28 cellular contexts compared by ENCODE assay signal in the genomic region with DNA sequence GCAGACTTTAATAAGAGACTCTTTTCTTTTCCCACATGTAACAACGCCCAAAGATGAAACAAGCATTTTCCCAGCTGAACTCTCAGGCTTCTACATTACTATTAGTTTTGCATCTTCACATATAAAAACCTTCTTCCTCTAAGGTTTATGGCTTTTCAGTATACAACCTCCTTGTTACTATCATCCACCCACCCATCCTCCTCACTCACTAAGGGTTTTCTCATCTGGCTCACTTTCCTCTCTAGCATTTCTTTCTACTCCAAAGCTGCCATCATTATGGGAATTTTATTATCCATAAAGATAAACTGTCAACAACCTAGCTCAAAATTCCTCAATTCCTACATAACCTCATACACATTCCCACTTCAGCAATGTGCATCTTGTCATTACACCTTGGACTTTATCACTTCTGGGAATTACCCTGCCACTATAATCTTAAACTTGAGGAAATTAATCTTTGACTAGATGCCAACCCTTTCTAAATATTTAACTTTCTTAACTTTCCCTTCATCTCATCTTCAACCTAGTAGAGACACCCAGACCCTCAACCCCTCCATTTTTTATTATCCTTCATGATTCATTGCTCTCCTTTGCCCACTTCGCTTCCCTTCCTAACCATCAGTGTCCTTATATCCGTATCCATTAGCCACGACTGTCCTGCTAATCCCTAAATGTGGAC.
"Had no signal": no experiment of that assay in that cellular context is flagged by ENCODE, and none has a peak within 500 bp of the region (broad histone marks: within the 10 kb centered on the region; RNA-seq: fewer than 3 reads in every experiment).

No MANE protein-coding gene starts in this region.

- H3K27me3 ChIP-seq: esophagus muscularis mucosa, foreskin keratinocyte, heart right ventricle, neural progenitor cell, spleen, testis, uterus had no signal

- H3K36me3 Mint-ChIP-seq: natural killer cell had no signal

- H3K4me3 Mint-ChIP-seq: activated CD4-positive, alpha-beta memory T cell treated with anti-CD3 and anti-CD28 coated beads, Interleukin-2, amount 10 ng/mL, durations not matched to agents 7 days and 5 days; activated CD4-positive, alpha-beta T cell treated with anti-CD3 and anti-CD28 coated beads, Interleukin-2, amount 10 ng/mL, durations not matched to agents 7 days and 5 days; activated naive CD4-positive, alpha-beta T cell treated with anti-CD3 and anti-CD28 coated beads, Interleukin-2, amount 50 U/mL, for 24 hours; activated naive CD8-positive, alpha-beta T cell treated with anti-CD3 and anti-CD28 coated beads, Interleukin-2, amount 50 U/mL, for 24 hours; dendritic cell treated with granulocyte-macrophage colony-stimulating factor and Interleukin-4, amounts not matched to agents 40 ng/mL and 50 ng/mL, for 4 days; natural killer cell; neural progenitor cell; T-helper 1 cell treated with Interleukin-12 subunit alpha and Interleukin-12 subunit beta and Interleukin-4 antibody, amounts not matched to agents 30 μg/mL and 1 μg/mL, for 36 hours; type B pancreatic cell had no signal

- H3K9me3 Mint-ChIP-seq: activated CD4-positive, alpha-beta memory T cell treated with anti-CD3 and anti-CD28 coated beads, Interleukin-2, amount 10 ng/mL, durations not matched to agents 7 days and 5 days; activated CD4-positive, alpha-beta T cell treated with anti-CD3 and anti-CD28 coated beads, Interleukin-2, amount 10 ng/mL, durations not matched to agents 7 days and 5 days; activated naive CD4-positive, alpha-beta T cell treated with anti-CD3 and anti-CD28 coated beads, Interleukin-2, amount 50 U/mL, for 24 hours; activated naive CD8-positive, alpha-beta T cell treated with anti-CD3 and anti-CD28 coated beads, Interleukin-2, amount 50 U/mL, for 24 hours; activated T-helper 2 cell treated with anti-CD3 and anti-CD28 coated beads, Interferon-gamma antibody, Interleukin-2, Interleukin-4, amounts not matched to agents 10 μg/mL and 5 μg/mL and 100 μg/mL, durations not matched to agents 14 hours and 24 hours and 36 hours; dendritic cell treated with granulocyte-macrophage colony-stimulating factor and Interleukin-4, amounts not matched to agents 40 ng/mL and 50 ng/mL, for 4 days; natural killer cell; neural progenitor cell; T-helper 1 cell treated with Interleukin-12 subunit alpha and Interleukin-12 subunit beta and Interleukin-4 antibody, amounts not matched to agents 30 μg/mL and 1 μg/mL, for 36 hours; type B pancreatic cell had no signal

- H3K4me1 ChIP-seq: foreskin keratinocyte, testis had no signal

- H3K27ac Mint-ChIP-seq: activated CD4-positive, alpha-beta memory T cell treated with anti-CD3 and anti-CD28 coated beads, Interleukin-2, amount 10 ng/mL, durations not matched to agents 7 days and 5 days; activated CD4-positive, alpha-beta T cell treated with anti-CD3 and anti-CD28 coated beads, Interleukin-2, amount 10 ng/mL, durations not matched to agents 7 days and 5 days; activated naive CD4-positive, alpha-beta T cell treated with anti-CD3 and anti-CD28 coated beads, Interleukin-2, amount 50 U/mL, for 24 hours; activated naive CD8-positive, alpha-beta T cell treated with anti-CD3 and anti-CD28 coated beads, Interleukin-2, amount 50 U/mL, for 24 hours; activated T-helper 2 cell treated with anti-CD3 and anti-CD28 coated beads, Interferon-gamma antibody, Interleukin-2, Interleukin-4, amounts not matched to agents 10 μg/mL and 5 μg/mL and 100 μg/mL, durations not matched to agents 14 hours and 24 hours and 36 hours; dendritic cell treated with granulocyte-macrophage colony-stimulating factor and Interleukin-4, amounts not matched to agents 40 ng/mL and 50 ng/mL, for 4 days; natural killer cell; neural progenitor cell; T-helper 1 cell treated with Interleukin-12 subunit alpha and Interleukin-12 subunit beta and Interleukin-4 antibody, amounts not matched to agents 30 μg/mL and 1 μg/mL, for 36 hours; type B pancreatic cell had no signal

- H3K36me3 ChIP-seq: esophagus muscularis mucosa, neural progenitor cell, uterus had no signal

- H3K4me1 Mint-ChIP-seq: activated CD4-positive, alpha-beta memory T cell treated with anti-CD3 and anti-CD28 coated beads, Interleukin-2, amount 10 ng/mL, durations not matched to agents 7 days and 5 days had no signal

- ATAC-seq: activated CD4-positive, CD25-positive, alpha-beta regulatory T cell treated with anti-CD3 and anti-CD28 coated beads, Interleukin-2, amount 50 U/mL, for 24 hours; activated naive CD8-positive, alpha-beta T cell treated with anti-CD3 and anti-CD28 coated beads, Interleukin-2, amount 50 U/mL, for 24 hours; foreskin keratinocyte; heart right ventricle; natural killer cell; right cardiac atrium had no signal

- DNase-seq: activated CD4-positive, alpha-beta memory T cell treated with anti-CD3 and anti-CD28 coated beads, Interleukin-2, amount 10 ng/mL, durations not matched to agents 7 days and 5 days; activated CD4-positive, alpha-beta T cell treated with anti-CD3 and anti-CD28 coated beads, Interleukin-2, amount 10 ng/mL, durations not matched to agents 7 days and 5 days; activated naive CD8-positive, alpha-beta T cell treated with anti-CD3 and anti-CD28 coated beads, Interleukin-2, amount 50 U/mL, for 24 hours; activated T-cell treated with anti-CD3 and anti-CD28 coated beads, Interleukin-2, amount 50 U/mL, for 48 hours; amygdala; caudate nucleus; effector CD4-positive, alpha-beta T cell; foreskin keratinocyte; heart right ventricle; midbrain; natural killer cell; occipital lobe; right cardiac atrium; spleen; stimulated activated naive CD4-positive, alpha-beta T cell; SW 1271; T-helper 9 cell; testis; uterus had no signal

- H3K27me3 Mint-ChIP-seq: activated CD4-positive, alpha-beta memory T cell treated with anti-CD3 and anti-CD28 coated beads, Interleukin-2, amount 10 ng/mL, durations not matched to agents 7 days and 5 days; activated CD4-positive, alpha-beta T cell treated with anti-CD3 and anti-CD28 coated beads, Interleukin-2, amount 10 ng/mL, durations not matched to agents 7 days and 5 days; activated naive CD4-positive, alpha-beta T cell treated with anti-CD3 and anti-CD28 coated beads, Interleukin-2, amount 50 U/mL, for 24 hours; activated naive CD8-positive, alpha-beta T cell treated with anti-CD3 and anti-CD28 coated beads, Interleukin-2, amount 50 U/mL, for 24 hours; dendritic cell treated with granulocyte-macrophage colony-stimulating factor and Interleukin-4, amounts not matched to agents 40 ng/mL and 50 ng/mL, for 4 days; type B pancreatic cell had no signal

- H3K9me3 ChIP-seq: esophagus muscularis mucosa, heart right ventricle, spleen, testis, uterus had no signal

- H3K4me3 ChIP-seq: esophagus muscularis mucosa, heart right ventricle, neural progenitor cell, spleen, testis, uterus had no signal

- H3K27ac ChIP-seq: esophagus muscularis mucosa, foreskin keratinocyte, heart right ventricle, neural progenitor cell, spleen, testis, uterus, VCaP had no signal

- H3K9ac ChIP-seq: neural progenitor cell had no signal
